8 cellular contexts compared by ENCODE assay signal in genomic region chr6:159969921-159970320, GRCh38. TPM values are rescaled to one million over a fixed set of nuclear protein-coding genes. Genes with fewer than 3 reads are reported as not detected.
A peak's percentile ranks its signal among the peaks of the same experiment; 100 is the strongest.
DNase-seq lines count a peak whose midpoint lies in the region; ATAC-seq and TF ChIP-seq lines count a peak whose summit lies in the region.

No MANE protein-coding gene starts in this region.

- POLR2A ChIA-PET in AG04450 (lab: Yijun Ruan, JAX) = interaction anchor here (0.7 to 1.5 kb wide), 3 partner anchors 12 to 1163 kb away, joined by 3 to 4 read pairs (median 3); no protein-coding TSS in a partner anchor

- peaks cover 0 to 15% of the 10 kb centered on the region in 2 donors for H3K4me1 ChIP-seq in ascending aorta
- H3K4me1 ChIP-seq in rectal smooth muscle tissue (ENCODE audit: control insufficient read depth, insufficient read depth, low read length) = no peaks in the 10 kb centered on the region

- TF ChIP-seq CTCF in AG04450 (IDR thresholded peaks at IDR 0.05; ENCODE audit: low read depth, low read length) (no peak), GM10266 (IDR thresholded peaks at IDR 0.05; ENCODE audit: control insufficient read depth, insufficient read depth, low read depth, missing control alignments) (no peak), ascending aorta (IDR thresholded peaks at IDR 0.05) (no peak)

- intact Hi-C loops in ascending aorta (cut with DNase I) = loop anchor here (2.0 to 5.0 kb wide), 3 partner anchors 61 to 487 kb away; no protein-coding TSS in a partner anchor

- peak; percentile 35 for ATAC-seq in HG03066 (IDR thresholded peaks at IDR 0.05; ENCODE audit: low read depth, unreplicated experiment)

- DNase-seq in AG04450 (ENCODE audit: low read depth, low spot score) (no peak), GM10266 (ENCODE audit: extremely low spot score) (peak; percentile 70), NCI-H748 treated with DMSO at 0.1 percent for 48 hours (lab: John Stamatoyannopoulos, UW) (peak; percentile 60), ascending aorta (ENCODE audit: low spot score in 2 of 2) (peak in 1 of 2 donors; percentile 79), hepatic stellate cell (ENCODE audit: low spot score) (peak; percentile 84), GDM1 (lab: John Stamatoyannopoulos, UW) (no peak)

- peak overlapping the region; percentile 65 for H3K9ac ChIP-seq in rectal smooth muscle tissue (ENCODE audit: low read length)

- CTCF ChIA-PET in AG04450 (lab: Charles Lee) = interaction anchor here (1.1 kb wide), 1 partner anchor 12 kb away, joined by 4 read pairs; no protein-coding TSS in a partner anchor

- H3K4me3 ChIP-seq in AG04450 (ENCODE audit: low read depth, low read length) (peak overlapping the region; percentile 74), ascending aorta (peak overlapping the region; percentile 100), rectal smooth muscle tissue (ENCODE audit: low read length) (peak overlapping the region; percentile 74)

- H3K36me3 ChIP-seq in ascending aorta = no peaks in the 10 kb centered on the region
- H3K36me3 ChIP-seq in rectal smooth muscle tissue (ENCODE audit: control insufficient read depth, insufficient read depth, low read length) = no peaks in the 10 kb centered on the region

- peaks cover 4% of the 10 kb centered on the region for H3K27me3 ChIP-seq in AG04450 (ENCODE audit: control insufficient read depth, insufficient read depth, low read length)
- H3K27me3 ChIP-seq in ascending aorta = no peaks in the 10 kb centered on the region
- H3K27me3 ChIP-seq in rectal smooth muscle tissue (ENCODE audit: control insufficient read depth, insufficient read depth, low read length) = no peaks in the 10 kb centered on the region

- H3K9me3 ChIP-seq in AG04450 (ENCODE audit: control insufficient read depth, insufficient read depth, low read length) (no peaks in the 10 kb centered on the region), ascending aorta (no peaks in the 10 kb centered on the region)

- peak overlapping the region; percentile 81 for H3K27ac ChIP-seq in AG04450 (ENCODE audit: low read depth, low read length)
- peak overlapping the region; percentile 86 to 90 for H3K27ac ChIP-seq in ascending aorta
- H3K27ac ChIP-seq in rectal smooth muscle tissue (ENCODE audit: low read depth, low read length) = no peak overlapping the region

RNA-seq across cellular contexts. Expression of gene IGF2R, which starts 1.0 kb away (rescaled TPM):
- polyA plus RNA-seq in AG04450 (2011; rRNA removed) = 40.9 and 59.4 TPM in 2 replicates
- polyA minus RNA-seq in AG04450 (2011; rRNA and poly(A)+ RNA removed) = 151 and 174 TPM in 2 replicates
- 104 TPM for total RNA-seq in ascending aorta

Comparison
In these comparisons a context has a peak if more than half of its experiments do, and no peak if none do; other contexts are left out.
1. DNase-seq: peak in GM10266 (single experiment), NCI-H748 treated with DMSO at 0.1 percent for 48 hours (single experiment) and hepatic stellate cell (single experiment); none in AG04450 (single experiment) and GDM1 (single experiment).
2. Peak in every context shown above with its lines, with median percentiles within 50 percentile points of each other: H3K4me3 ChIP-seq.